Comparison of ENCODE assay signal across 17 cellular contexts in genomic region chr6:45301348-45302142, GRCh38. TPM values are rescaled to one million over a fixed set of nuclear protein-coding genes. Genes with fewer than 3 reads are reported as not detected.
A peak's percentile ranks its signal among the peaks of the same experiment; 100 is the strongest.
DNase-seq lines count a peak whose midpoint lies in the region; ATAC-seq, FAIRE-seq and TF ChIP-seq lines count a peak whose summit lies in the region.
"Had no signal": no experiment of that assay in that cellular context is flagged by ENCODE, and none has a peak within 500 bp of the region (broad histone marks: within the 10 kb centered on the region; RNA-seq: fewer than 3 reads in every experiment).

No MANE protein-coding gene starts in this region.

- H3K4me3 ChIP-seq in liver (ENCODE audit: low read depth in 1 of 3, low read length in 3 of 3): no peak overlapping the region
- no peak overlapping the region for H3K4me3 ChIP-seq in PC-9
- H3K4me3 ChIP-seq: GM12878, GM23338 had no signal

- H3K27ac Mint-ChIP-seq in stimulated activated memory B cell treated with anti-CD40 and anti-IgM and Interleukin-4, amounts not matched to agents 10 μg/mL and 1 μg/mL and 100 μg/mL, for 72 hours: peak overlapping the region; percentile 28
- H3K27ac Mint-ChIP-seq: B cell, GM23338 had no signal

- no peaks in the 10 kb centered on the region for H3K27me3 ChIP-seq in liver (ENCODE audit: control insufficient read depth in 4 of 4, insufficient read depth in 4 of 4, low read length in 3 of 4)
- no peaks in the 10 kb centered on the region for H3K27me3 ChIP-seq in PC-9 (ENCODE audit: insufficient read depth, low read depth)

- CTCF ChIA-PET in PC-9 (lab: Charles Lee): no interaction called here

- H4K20me1 ChIP-seq in PC-9 (ENCODE audit: insufficient read depth): no peaks in the 10 kb centered on the region

- peaks cover 6% of the 10 kb centered on the region; the same call in 1 of the 2 replicates for H3K36me3 ChIP-seq in KOPT-K1 (ENCODE audit: insufficient read depth, low read length)
- H3K36me3 ChIP-seq in liver (ENCODE audit: control insufficient read depth in 4 of 4, insufficient read depth in 3 of 4, low read depth in 1 of 4, low read length in 3 of 4): no peaks in the 10 kb centered on the region
- H3K36me3 ChIP-seq in PC-9 (ENCODE audit: low read depth): no peaks in the 10 kb centered on the region

- TF ChIP-seq POLR2A in H54 (IDR thresholded peaks at IDR 0.05; ENCODE audit: low read depth, low read length): no peak

- H3K9me3 ChIP-seq in KOPT-K1 (ENCODE audit: insufficient read depth, low read length, poor library complexity, severe bottlenecking) (peaks cover 8% of the 10 kb centered on the region), liver (ENCODE audit: control insufficient read depth in 4 of 4, low read length in 3 of 4) (no peaks in the 10 kb centered on the region), PC-9 (ENCODE audit: insufficient read depth, low read depth) (no peaks in the 10 kb centered on the region)

- no TSS peak for BruUV-seq in PC-9 (replicated peaks; lab: Mats Ljungman, UMichigan)

- no peaks in the 10 kb centered on the region for H3F3A ChIP-seq in PC-9 (ENCODE audit: insufficient read depth, low read depth)

- ATAC-seq in stimulated activated memory B cell treated with anti-CD40 and anti-IgM and Interleukin-4, amounts not matched to agents 10 μg/mL and 1 μg/mL and 100 μg/mL, for 72 hours: no peak
- ATAC-seq: GM12878, GM23338 had no signal

- peaks cover 22% of the 10 kb centered on the region for H3K36me3 Mint-ChIP-seq in stimulated activated memory B cell treated with anti-CD40 and anti-IgM and Interleukin-4, amounts not matched to agents 10 μg/mL and 1 μg/mL and 100 μg/mL, for 72 hours

- peak; percentile 11 for FAIRE-seq in H54 (lab: Jason Lieb, UNC)
- FAIRE-seq: A204.1, GM12878, GM18507 had no signal

- TF ChIP-seq CTCF in liver (IDR thresholded peaks at IDR 0.05; ENCODE audit: low read depth, low read length, missing input control) (no peak), PC-9 (conservative IDR thresholded peaks at IDR 0.05) (no peak)

- WGBS in liver: 59% methylated on average over 3 of the region's 3 CpGs

- POLR2A ChIA-PET in PC-9 (lab: Charles Lee; ENCODE audit: unreplicated experiment): no interaction called here

- H3K27ac ChIP-seq in KOPT-K1 (ENCODE audit: low read depth, low read length, poor library complexity, severe bottlenecking) (peak overlapping the region; percentile 99), liver (ENCODE audit: low read depth in 1 of 2, low read length in 2 of 2) (no peak overlapping the region), PC-9 (no peak overlapping the region)

- no peak overlapping the region for H3K4me2 ChIP-seq in PC-9
- H3K4me2 ChIP-seq: GM23338 had no signal

- H3K9me2 ChIP-seq in PC-9 (ENCODE audit: insufficient read depth): no peaks in the 10 kb centered on the region

- peak; percentile 14 to 25 for TF ChIP-seq RAD21 in liver (IDR thresholded peaks at IDR 0.05)

- no peaks in the 10 kb centered on the region for H3K4me1 Mint-ChIP-seq in stimulated activated memory B cell treated with anti-CD40 and anti-IgM and Interleukin-4, amounts not matched to agents 10 μg/mL and 1 μg/mL and 100 μg/mL, for 72 hours
- H3K4me1 Mint-ChIP-seq: B cell, GM23338, H9 had no signal

- no peak overlapping the region for H3K4me3 Mint-ChIP-seq in stimulated activated memory B cell treated with anti-CD40 and anti-IgM and Interleukin-4, amounts not matched to agents 10 μg/mL and 1 μg/mL and 100 μg/mL, for 72 hours
- H3K4me3 Mint-ChIP-seq: B cell; CD4-positive, alpha-beta memory T cell; GM23338; H9 had no signal

- intact Hi-C loops in PC-9 (cut with micrococcal nuclease; ENCODE audit: unreplicated experiment): no loop called here

- DNase-seq in H54 (ENCODE audit: insufficient read length, low spot score) (no peak), NCI-H2171 treated with DMSO at 0.1 percent for 48 hours (lab: John Stamatoyannopoulos, UW) (no peak), PC-9 (no peak), NCI-H2227 treated with DMSO at 0.1 percent for 48 hours (lab: John Stamatoyannopoulos, UW) (no peak)
- DNase-seq: C1 segment of cervical spinal cord; CD4-positive, alpha-beta memory T cell; DMS79; H9 had no signal

- H3K9me3 Mint-ChIP-seq in stimulated activated memory B cell treated with anti-CD40 and anti-IgM and Interleukin-4, amounts not matched to agents 10 μg/mL and 1 μg/mL and 100 μg/mL, for 72 hours: peaks cover 5% of the 10 kb centered on the region

- no peaks in the 10 kb centered on the region for H3K79me2 ChIP-seq in PC-9 (ENCODE audit: low read depth)

- H3K27me3 Mint-ChIP-seq in stimulated activated memory B cell treated with anti-CD40 and anti-IgM and Interleukin-4, amounts not matched to agents 10 μg/mL and 1 μg/mL and 100 μg/mL, for 72 hours: no peaks in the 10 kb centered on the region
- H3K27me3 Mint-ChIP-seq: B cell; CD4-positive, alpha-beta memory T cell had no signal

- peaks cover 0 to 9% (median 0%) of the 10 kb centered on the region in 4 donors for H3K4me1 ChIP-seq in liver (ENCODE audit: control insufficient read depth in 4 of 4, insufficient read depth in 4 of 4, low read length in 3 of 4)
- no peaks in the 10 kb centered on the region for H3K4me1 ChIP-seq in PC-9 (replicated peaks; ENCODE audit: insufficient read depth)

- no peak overlapping the region for H3K9ac ChIP-seq in liver (ENCODE audit: low read depth in 1 of 2, low read length in 2 of 2)

- H2AFZ ChIP-seq in PC-9: no peak overlapping the region
- H2AFZ ChIP-seq: GM23338 had no signal

TF ChIP-seq in liver, 16 proteins besides CTCF, POLR2A, EP300 and RAD21:
- TF ChIP-seq EGR1 (IDR thresholded peaks at IDR 0.05; ENCODE audit: low read depth in 2 of 2) (no peak), NR2F2 (IDR thresholded peaks at IDR 0.05) (peak; percentile 35), ZBTB33 (IDR thresholded peaks at IDR 0.05) (no peak), HNF4G (IDR thresholded peaks at IDR 0.05) (peak; percentile 14), RXRA (IDR thresholded peaks at IDR 0.05) (peak; percentile 35 to 63), SP1 (IDR thresholded peaks at IDR 0.05) (no peak), HNF4A (conservative IDR thresholded peaks at IDR 0.05) (peak; percentile 45 to 72), ATF3 (IDR thresholded peaks at IDR 0.05) (peak; percentile 66), JUND (IDR thresholded peaks at IDR 0.05) (peak in 1 of 2 donors; percentile 31)
TF ChIP-seq in liver: peak in this region for 6.

RNA-seq across cellular contexts. Expression of gene RUNX2, which starts 26.6 kb away (rescaled TPM):
- total RNA-seq in liver (1 to 10 TPM in 1 of 2 donors, under 1 TPM in 1; 0.42 to 1.1 TPM), PC-9 (2021) (10.4 and 12.5 TPM in 2 replicates)
- polyA plus RNA-seq in liver: 1 to 10 TPM in 1 of 2 donors, under 1 TPM in 1; 0.09 to 1.5 TPM
- total RNA-seq: G401 had no signal
